Comparison of ENCODE assay signal across 8 cellular contexts in genomic region chr13:33285420-33286124, GRCh38. TPM values are rescaled to one million over a fixed set of nuclear protein-coding genes. Genes with fewer than 3 reads are reported as not detected.
DNase-seq lines count a peak whose midpoint lies in the region; ATAC-seq and TF ChIP-seq lines count a peak whose summit lies in the region.

A gene with protein sequence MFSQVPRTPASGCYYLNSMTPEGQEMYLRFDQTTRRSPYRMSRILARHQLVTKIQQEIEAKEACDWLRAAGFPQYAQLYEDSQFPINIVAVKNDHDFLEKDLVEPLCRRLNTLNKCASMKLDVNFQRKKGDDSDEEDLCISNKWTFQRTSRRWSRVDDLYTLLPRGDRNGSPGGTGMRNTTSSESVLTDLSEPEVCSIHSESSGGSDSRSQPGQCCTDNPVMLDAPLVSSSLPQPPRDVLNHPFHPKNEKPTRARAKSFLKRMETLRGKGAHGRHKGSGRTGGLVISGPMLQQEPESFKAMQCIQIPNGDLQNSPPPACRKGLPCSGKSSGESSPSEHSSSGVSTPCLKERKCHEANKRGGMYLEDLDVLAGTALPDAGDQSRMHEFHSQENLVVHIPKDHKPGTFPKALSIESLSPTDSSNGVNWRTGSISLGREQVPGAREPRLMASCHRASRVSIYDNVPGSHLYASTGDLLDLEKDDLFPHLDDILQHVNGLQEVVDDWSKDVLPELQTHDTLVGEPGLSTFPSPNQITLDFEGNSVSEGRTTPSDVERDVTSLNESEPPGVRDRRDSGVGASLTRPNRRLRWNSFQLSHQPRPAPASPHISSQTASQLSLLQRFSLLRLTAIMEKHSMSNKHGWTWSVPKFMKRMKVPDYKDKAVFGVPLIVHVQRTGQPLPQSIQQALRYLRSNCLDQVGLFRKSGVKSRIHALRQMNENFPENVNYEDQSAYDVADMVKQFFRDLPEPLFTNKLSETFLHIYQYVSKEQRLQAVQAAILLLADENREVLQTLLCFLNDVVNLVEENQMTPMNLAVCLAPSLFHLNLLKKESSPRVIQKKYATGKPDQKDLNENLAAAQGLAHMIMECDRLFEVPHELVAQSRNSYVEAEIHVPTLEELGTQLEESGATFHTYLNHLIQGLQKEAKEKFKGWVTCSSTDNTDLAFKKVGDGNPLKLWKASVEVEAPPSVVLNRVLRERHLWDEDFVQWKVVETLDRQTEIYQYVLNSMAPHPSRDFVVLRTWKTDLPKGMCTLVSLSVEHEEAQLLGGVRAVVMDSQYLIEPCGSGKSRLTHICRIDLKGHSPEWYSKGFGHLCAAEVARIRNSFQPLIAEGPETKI (minus strand): TSS chr13:33285755. CDS start chr13:33285638, 117 bp downstream.

- H3K36me3 Mint-ChIP-seq in CD4-positive, CD25-positive, alpha-beta regulatory T cell, result no peaks in the 10 kb centered on the region

- POLR2A ChIA-PET in PC-3 (lab: Charles Lee; ENCODE audit: unreplicated experiment), result interaction anchor here (0.6 to 1.1 kb wide), 6 partner anchors 34 to 257 kb away, joined by 3 to 6 read pairs (median 4); no protein-coding TSS in a partner anchor

- TF ChIP-seq CTCF in PC-3 (conservative IDR thresholded peaks at IDR 0.05; ENCODE audit: low read depth, low read length) (peak; percentile 25; the same call in 1 of the 2 replicates), cardiac fibroblast (IDR thresholded peaks at IDR 0.05; ENCODE audit: low read depth, low read length) (peak; percentile 65)

- H3K4me2 ChIP-seq in PC-3 (ENCODE audit: low read length), result peak within 1 kb of the TSS; percentile 92

- no peak for ATAC-seq in CD4-positive, CD25-positive, alpha-beta regulatory T cell (ENCODE audit: low read depth in 2 of 2)
- ATAC-seq in GM18870 (IDR thresholded peaks at IDR 0.05; ENCODE audit: unreplicated experiment) (peak; percentile 67), HG03097 (IDR thresholded peaks at IDR 0.05; ENCODE audit: low FRiP score, unreplicated experiment) (peak; percentile 75), PC-3 (peak; percentile 89)

- peak within 1 kb of the TSS; percentile 84 for H3K9ac ChIP-seq in PC-3 (ENCODE audit: low read length)

- DNase-seq in CD4-positive, CD25-positive, alpha-beta regulatory T cell, result no peak
- DNase-seq in PC-3 (peak; percentile 96), cardiac fibroblast (ENCODE audit: low read depth in 2 of 2) (peak; percentile 98 to 99), retina (peak; percentile 81), NCI-H187 (lab: John Stamatoyannopoulos, UW) (no peak)

- peak within 1 kb of the TSS; percentile 21 for H3K4me3 ChIP-seq in CD4-positive, CD25-positive, alpha-beta regulatory T cell (ENCODE audit: low read depth, low read length)
- peak within 1 kb of the TSS; percentile 83 for H3K4me3 ChIP-seq in PC-3 (ENCODE audit: low read length)
- H3K4me3 ChIP-seq in cardiac fibroblast (replicated peaks in 1 of 2; ENCODE audit: low read depth in 2 of 2, low read length in 2 of 2), result peak within 1 kb of the TSS; percentile 68 to 81
- peak within 1 kb of the TSS; percentile 74 for H3K4me3 ChIP-seq in iPS-18c (ENCODE audit: insufficient read depth, low read depth, low read length)

- peaks cover 12% of the 10 kb centered on the region for H3F3A ChIP-seq in PC-3 (ENCODE audit: low read length, unreplicated experiment)

- H3K27ac Mint-ChIP-seq in CD4-positive, CD25-positive, alpha-beta regulatory T cell, result peak within 1 kb of the TSS in 2 of 3 donors; percentile 13 to 25

- peaks cover 0 to 18% (median 11%) of the 10 kb centered on the region in 4 donors for H3K4me1 Mint-ChIP-seq in CD4-positive, CD25-positive, alpha-beta regulatory T cell

- peak within 1 kb of the TSS; percentile 66 for H2AFZ ChIP-seq in PC-3 (ENCODE audit: low read length)

- CTCF ChIA-PET in PC-3 (lab: Charles Lee), result interaction anchor here (0.6 to 1.2 kb wide), 4 partner anchors 58 to 202 kb away, joined by 3 to 7 read pairs (median 4); no protein-coding TSS in a partner anchor

- H3K27ac ChIP-seq in CD4-positive, CD25-positive, alpha-beta regulatory T cell (ENCODE audit: insufficient read depth, low read length, poor library complexity, severe bottlenecking), result no peak within 1 kb of the TSS
- peak within 1 kb of the TSS; percentile 95 for H3K27ac ChIP-seq in PC-3 (ENCODE audit: low read length)

- no peaks in the 10 kb centered on the region for H3K36me3 ChIP-seq in CD4-positive, CD25-positive, alpha-beta regulatory T cell (ENCODE audit: control insufficient read depth, insufficient read depth, low read length)
- H3K36me3 ChIP-seq in PC-3 (ENCODE audit: low read depth, low read length), result no peaks in the 10 kb centered on the region; the same call in 1 of the 2 replicates

- H3K9me2 ChIP-seq in PC-3 (replicated peaks; ENCODE audit: low read length), result no peaks in the 10 kb centered on the region

- peaks cover 36% of the 10 kb centered on the region for H3K27me3 ChIP-seq in CD4-positive, CD25-positive, alpha-beta regulatory T cell (ENCODE audit: control insufficient read depth, insufficient read depth, low read length)
- H3K27me3 ChIP-seq in PC-3 (ENCODE audit: low read length), result no peaks in the 10 kb centered on the region

- H3K4me1 ChIP-seq in CD4-positive, CD25-positive, alpha-beta regulatory T cell (ENCODE audit: control insufficient read depth, insufficient read depth, low read length, poor library complexity, severe bottlenecking), result peaks cover 7% of the 10 kb centered on the region
- peaks cover 37% of the 10 kb centered on the region for H3K4me1 ChIP-seq in PC-3 (ENCODE audit: insufficient read depth, low read length)

- peak within 1 kb of the TSS in 3 of 4 donors; percentile 24 to 83 (median 67) for H3K4me3 Mint-ChIP-seq in CD4-positive, CD25-positive, alpha-beta regulatory T cell

- intact Hi-C loops in PC-3 (cut with micrococcal nuclease), result loop anchor here (1.0 to 10.0 kb wide), 6 partner anchors 63 to 701 kb away; partner anchors contain the start of gene PDS5B

- H3K79me2 ChIP-seq in PC-3 (ENCODE audit: low read length), result peaks cover 49% of the 10 kb centered on the region

- H3K9me3 ChIP-seq in CD4-positive, CD25-positive, alpha-beta regulatory T cell (ENCODE audit: control insufficient read depth in 2 of 2, low read length in 2 of 2), result no peaks in the 10 kb centered on the region
- H3K9me3 ChIP-seq in PC-3 (ENCODE audit: low read length) (no peaks in the 10 kb centered on the region), iPS-18c (ENCODE audit: control insufficient read depth, insufficient read depth, low read length) (no peaks in the 10 kb centered on the region)

- BruUV-seq in PC-3 (replicated peaks; lab: Mats Ljungman, UMichigan), result no TSS peak

- no peaks in the 10 kb centered on the region for H4K20me1 ChIP-seq in PC-3 (ENCODE audit: low read length)

- peaks cover 31% of the 10 kb centered on the region for H3K27me3 Mint-ChIP-seq in CD4-positive, CD25-positive, alpha-beta regulatory T cell

- H3K9me3 Mint-ChIP-seq in CD4-positive, CD25-positive, alpha-beta regulatory T cell, result peaks cover 0 to 2% (median 0%) of the 10 kb centered on the region in 7 donors

RNA-seq across cellular contexts. Expression of the gene that starts here (rescaled TPM):
- not detected for total RNA-seq in CD4-positive, CD25-positive, alpha-beta regulatory T cell
- polyA plus RNA-seq in CD4-positive, CD25-positive, alpha-beta regulatory T cell, result not detected
- total RNA-seq in PC-3 (2014; rRNA removed), result 24.3 and 26.6 TPM in 2 replicates

Comparison
In these comparisons a context has a peak if more than half of its experiments do, and no peak if none do; other contexts are left out.
1. RNA of the gene that starts here (total RNA-seq): 24.3 to 26.6 TPM in PC-3; not detected in CD4-positive, CD25-positive, alpha-beta regulatory T cell (single experiment); every median in the first group is over 10 times any median in the second.
2. ATAC-seq: peak in GM18870 (single experiment), HG03097 (single experiment) and PC-3 (single experiment); none in CD4-positive, CD25-positive, alpha-beta regulatory T cell (0 of 2).
3. DNase-seq: peak in PC-3 (single experiment), cardiac fibroblast (2 of 2) and retina (single experiment); none in CD4-positive, CD25-positive, alpha-beta regulatory T cell (0 of 3) and NCI-H187 (0 of 2).
4. H3K4me3 ChIP-seq: peak in every context shown above with its lines; median percentile 83 in PC-3; 74 in cardiac fibroblast; 74 in iPS-18c; 21 in CD4-positive, CD25-positive, alpha-beta regulatory T cell.